ENCODE assay signal across 19 cellular contexts in genomic region chr9:132876849-132877248, GRCh38. TPM values are rescaled to one million over a fixed set of nuclear protein-coding genes. Genes with fewer than 3 reads are reported as not detected.
DNase-seq lines count a peak whose midpoint lies in the region; ATAC-seq and TF ChIP-seq lines count a peak whose summit lies in the region.
"Had no signal": no experiment of that assay in that cellular context is flagged by ENCODE, and none has a peak within 500 bp of the region (broad histone marks: within the 10 kb centered on the region; RNA-seq: fewer than 3 reads in every experiment).

No MANE protein-coding gene starts in this region.

- intact Hi-C loops in CD4-positive, alpha-beta memory T cell (cut with micrococcal nuclease) = no loop called here
- intact Hi-C loops in activated T-helper 2 cell treated with anti-CD3 and anti-CD28 coated beads, Interferon-gamma antibody, Interleukin-2, Interleukin-4, amounts not matched to agents 10 μg/mL and 5 μg/mL and 100 μg/mL, durations not matched to agents 14 hours and 24 hours and 36 hours (cut with micrococcal nuclease) = loop anchor here (5.0 kb wide), 1 partner anchor 800 kb away; the partner anchor contains the start of gene MED27
- intact Hi-C loops in naive thymus-derived CD4-positive, alpha-beta T cell (cut with micrococcal nuclease) = no loop called here

- peaks cover 12% of the 10 kb centered on the region for H3K4me1 ChIP-seq in CD4-positive, alpha-beta memory T cell (ENCODE audit: insufficient read depth, low read length)
- peaks cover 20% of the 10 kb centered on the region for H3K4me1 ChIP-seq in DND-41 (ENCODE audit: insufficient read depth, low read length)
- H3K4me1 ChIP-seq in naive thymus-derived CD4-positive, alpha-beta T cell (ENCODE audit: control insufficient read depth in 2 of 2, insufficient read depth in 2 of 2, low read length in 2 of 2) = peaks cover 0 to 6% of the 10 kb centered on the region in 2 donors

- H3K4me2 ChIP-seq in DND-41 (ENCODE audit: insufficient read depth, low read length) = peak overlapping the region; percentile 78

- H3K4me1 Mint-ChIP-seq in CD4-positive, alpha-beta memory T cell = peaks cover 8 to 17% (median 12%) of the 10 kb centered on the region in 4 donors
- peaks cover 19% of the 10 kb centered on the region for H3K4me1 Mint-ChIP-seq in activated T-helper 2 cell treated with anti-CD3 and anti-CD28 coated beads, Interferon-gamma antibody, Interleukin-2, Interleukin-4, amounts not matched to agents 10 μg/mL and 5 μg/mL and 100 μg/mL, durations not matched to agents 14 hours and 24 hours and 36 hours (ENCODE audit: low read depth)
- H3K4me1 Mint-ChIP-seq in naive thymus-derived CD4-positive, alpha-beta T cell = peaks cover 5 to 24% (median 7%) of the 10 kb centered on the region in 7 donors

- H3K36me3 Mint-ChIP-seq in CD4-positive, alpha-beta memory T cell = peaks cover 0 to 3% of the 10 kb centered on the region in 2 donors
- no peaks in the 10 kb centered on the region for H3K36me3 Mint-ChIP-seq in activated T-helper 2 cell treated with anti-CD3 and anti-CD28 coated beads, Interferon-gamma antibody, Interleukin-2, Interleukin-4, amounts not matched to agents 10 μg/mL and 5 μg/mL and 100 μg/mL, durations not matched to agents 14 hours and 24 hours and 36 hours (ENCODE audit: low read depth)
- no peaks in the 10 kb centered on the region for H3K36me3 Mint-ChIP-seq in naive thymus-derived CD4-positive, alpha-beta T cell

- H3K27ac Mint-ChIP-seq in CD4-positive, alpha-beta memory T cell = peak overlapping the region in 5 of 7 donors; percentile 25 to 86 (median 42)
- no peak overlapping the region for H3K27ac Mint-ChIP-seq in activated T-helper 2 cell treated with anti-CD3 and anti-CD28 coated beads, Interferon-gamma antibody, Interleukin-2, Interleukin-4, amounts not matched to agents 10 μg/mL and 5 μg/mL and 100 μg/mL, durations not matched to agents 14 hours and 24 hours and 36 hours
- peak overlapping the region in 1 of 9 donors; percentile 59 for H3K27ac Mint-ChIP-seq in naive thymus-derived CD4-positive, alpha-beta T cell

- CTCF ChIA-PET in CD4-positive, alpha-beta memory T cell (lab: Charles Lee; ENCODE audit: partially characterized antibody) = interaction anchor here (1.0 to 1.3 kb wide), 4 partner anchors 25 to 67 kb away, joined by 3 to 4 read pairs (median 4); partner anchors contain the start of gene TSC1
- CTCF ChIA-PET in naive thymus-derived CD4-positive, alpha-beta T cell (lab: Charles Lee) = interaction anchor here (1.1 kb wide), 1 partner anchor 146 kb away, joined by 3 read pairs; no protein-coding TSS in a partner anchor

- no peaks in the 10 kb centered on the region for H3K9me3 ChIP-seq in CD4-positive, alpha-beta memory T cell (ENCODE audit: control insufficient read depth in 1 of 2, low read length in 2 of 2)
- no peaks in the 10 kb centered on the region for H3K9me3 ChIP-seq in DND-41 (ENCODE audit: insufficient read depth, low read length, severe bottlenecking)
- H3K9me3 ChIP-seq in naive thymus-derived CD4-positive, alpha-beta T cell (ENCODE audit: control insufficient read depth in 2 of 3, low read length in 3 of 3) = no peaks in the 10 kb centered on the region
- H3K9me3 ChIP-seq: gastrocnemius medialis, lower lobe of right lung, neutrophil, tibial artery had no signal

- ATAC-seq in DND-41 (ENCODE audit: insufficient read depth, low read depth) = no peak
- ATAC-seq in naive thymus-derived CD4-positive, alpha-beta T cell = no peak
- ATAC-seq in HG03457 (IDR thresholded peaks at IDR 0.05; ENCODE audit: unreplicated experiment) = no peak
- ATAC-seq: gastrocnemius medialis, lower lobe of right lung, sciatic nerve had no signal

- no peaks in the 10 kb centered on the region for H3K79me2 ChIP-seq in DND-41 (ENCODE audit: insufficient read depth, low read length)

- no peak overlapping the region for H3K4me3 ChIP-seq in CD4-positive, alpha-beta memory T cell (ENCODE audit: low read length in 2 of 2)
- H3K4me3 ChIP-seq in DND-41 (ENCODE audit: low read depth in 1 of 2, low read length in 2 of 2) = no peak overlapping the region
- no peak overlapping the region for H3K4me3 ChIP-seq in naive thymus-derived CD4-positive, alpha-beta T cell (ENCODE audit: low read length)
- H3K4me3 ChIP-seq in coronary artery = no peak overlapping the region

- no peak overlapping the region for H3K9ac ChIP-seq in DND-41 (ENCODE audit: low read depth, low read length)
- H3K9ac ChIP-seq: KMS-11 had no signal

- no peak overlapping the region for H3K27ac ChIP-seq in CD4-positive, alpha-beta memory T cell (ENCODE audit: low read depth, low read length)
- H3K27ac ChIP-seq in DND-41 (ENCODE audit: low read length) = no peak overlapping the region
- H3K27ac ChIP-seq in naive thymus-derived CD4-positive, alpha-beta T cell (ENCODE audit: low read depth, low read length) = no peak overlapping the region
- H3K27ac ChIP-seq in coronary artery = no peak overlapping the region
- H3K27ac ChIP-seq: gastrocnemius medialis, KMS-11, lower lobe of right lung, neutrophil had no signal

- TF ChIP-seq CTCF in DND-41 (IDR thresholded peaks at IDR 0.05; ENCODE audit: borderline replicate concordance, extremely low read depth, low read length, poor library complexity, severe bottlenecking) (no peak), coronary artery (IDR thresholded peaks at IDR 0.05) (no peak)

- peaks cover 0 to 1% of the 10 kb centered on the region in 2 donors for H3K27me3 Mint-ChIP-seq in CD4-positive, alpha-beta memory T cell
- H3K27me3 Mint-ChIP-seq in activated T-helper 2 cell treated with anti-CD3 and anti-CD28 coated beads, Interferon-gamma antibody, Interleukin-2, Interleukin-4, amounts not matched to agents 10 μg/mL and 5 μg/mL and 100 μg/mL, durations not matched to agents 14 hours and 24 hours and 36 hours (ENCODE audit: low read depth) = peaks cover 4% of the 10 kb centered on the region
- peaks cover 0 to 12% (median 0%) of the 10 kb centered on the region in 5 donors for H3K27me3 Mint-ChIP-seq in naive thymus-derived CD4-positive, alpha-beta T cell

- no peaks in the 10 kb centered on the region for H3K36me3 ChIP-seq in CD4-positive, alpha-beta memory T cell (ENCODE audit: insufficient read depth, low read length)
- H3K36me3 ChIP-seq in DND-41 (ENCODE audit: insufficient read depth, low read length) = no peaks in the 10 kb centered on the region; the same call in 1 of the 2 replicates
- no peaks in the 10 kb centered on the region for H3K36me3 ChIP-seq in naive thymus-derived CD4-positive, alpha-beta T cell (ENCODE audit: control insufficient read depth in 2 of 3, insufficient read depth in 3 of 3, low read length in 3 of 3)
- H3K36me3 ChIP-seq: gastrocnemius medialis, lower lobe of right lung, neutrophil, tibial artery had no signal

- H2AFZ ChIP-seq in DND-41 (ENCODE audit: low read depth, low read length) = no peak overlapping the region

- no peaks in the 10 kb centered on the region for H3K9me3 Mint-ChIP-seq in CD4-positive, alpha-beta memory T cell
- no peaks in the 10 kb centered on the region for H3K9me3 Mint-ChIP-seq in activated T-helper 2 cell treated with anti-CD3 and anti-CD28 coated beads, Interferon-gamma antibody, Interleukin-2, Interleukin-4, amounts not matched to agents 10 μg/mL and 5 μg/mL and 100 μg/mL, durations not matched to agents 14 hours and 24 hours and 36 hours
- H3K9me3 Mint-ChIP-seq in naive thymus-derived CD4-positive, alpha-beta T cell = no peaks in the 10 kb centered on the region

- H3K27me3 ChIP-seq in CD4-positive, alpha-beta memory T cell (ENCODE audit: insufficient read depth, low read length) = no peaks in the 10 kb centered on the region
- H3K27me3 ChIP-seq in DND-41 (ENCODE audit: insufficient read depth, low read length, poor library complexity) = no peaks in the 10 kb centered on the region
- H3K27me3 ChIP-seq in naive thymus-derived CD4-positive, alpha-beta T cell (ENCODE audit: control insufficient read depth in 2 of 2, insufficient read depth in 2 of 2, low read length in 2 of 2) = no peaks in the 10 kb centered on the region
- H3K27me3 ChIP-seq: tibial artery had no signal

- POLR2A ChIA-PET in CD4-positive, alpha-beta memory T cell (lab: Charles Lee; ENCODE audit: partially characterized antibody) = interaction anchor here (2.7 kb wide), 1 partner anchor 68 kb away, joined by 22 read pairs; the partner anchor contains the start of gene TSC1
- POLR2A ChIA-PET in naive thymus-derived CD4-positive, alpha-beta T cell (lab: Charles Lee) = interaction anchor here (1.5 to 2.5 kb wide), 2 partner anchors 28 to 207 kb away, joined by 3 to 9 read pairs; partner anchors contain the start of genes DDX31 and GTF3C4

- DNase-seq in CD4-positive, alpha-beta memory T cell = no peak
- no peak for DNase-seq in DND-41
- no peak for DNase-seq in activated T-helper 2 cell treated with anti-CD3 and anti-CD28 coated beads, Interferon-gamma antibody, Interleukin-2, Interleukin-4, amounts not matched to agents 10 μg/mL and 5 μg/mL and 100 μg/mL, durations not matched to agents 14 hours and 24 hours and 36 hours (ENCODE audit: low spot score)
- no peak for DNase-seq in naive thymus-derived CD4-positive, alpha-beta T cell
- no peak for DNase-seq in midbrain (lab: John Stamatoyannopoulos, UW)
- no peak for DNase-seq in coronary artery (ENCODE audit: low spot score)
- DNase-seq: C1 segment of cervical spinal cord; DMS79 treated with DMSO at 0.1 percent for 48 hours; gastrocnemius medialis; lower lobe of right lung; Right ventricle myocardium superior; stimulated activated CD4-positive, alpha-beta T cell treated with anti-CD3 and anti-CD28 coated beads, Interleukin-1b, Interleukin-23, amount 100 ng/mL, for 48 hours; T1000; tibial artery had no signal

- H3K4me3 Mint-ChIP-seq in CD4-positive, alpha-beta memory T cell = peak overlapping the region; percentile 70 to 81 (median 76)
- H3K4me3 Mint-ChIP-seq in activated T-helper 2 cell treated with anti-CD3 and anti-CD28 coated beads, Interferon-gamma antibody, Interleukin-2, Interleukin-4, amounts not matched to agents 10 μg/mL and 5 μg/mL and 100 μg/mL, durations not matched to agents 14 hours and 24 hours and 36 hours (ENCODE audit: low read depth) = peak overlapping the region; percentile 76
- H3K4me3 Mint-ChIP-seq in naive thymus-derived CD4-positive, alpha-beta T cell = peak overlapping the region; percentile 57 to 82 (median 78)

- H4K20me1 ChIP-seq in DND-41 (ENCODE audit: insufficient read depth, low read length) = no peaks in the 10 kb centered on the region

RNA-seq across cellular contexts. Expression of gene AK8, which starts 1.2 kb away (rescaled TPM):
- under 1 TPM in 1 of 2 experiments, not detected in 1; 0.28 TPM for total RNA-seq in CD4-positive, alpha-beta memory T cell
- polyA plus RNA-seq in CD4-positive, alpha-beta memory T cell = not detected
- not detected in 2 replicates for total RNA-seq in activated T-helper 2 cell treated with anti-CD3 and anti-CD28 coated beads, Interferon-gamma antibody, Interleukin-2, Interleukin-4, amounts not matched to agents 10 μg/mL and 5 μg/mL and 100 μg/mL, durations not matched to agents 14 hours and 24 hours and 36 hours
- under 1 TPM in 2 of 5 experiments, not detected in 3; 0.10 to 0.20 TPM for total RNA-seq in naive thymus-derived CD4-positive, alpha-beta T cell
- under 1 TPM in 1 of 2 donors, not detected in 1; 0.12 TPM for polyA plus RNA-seq in naive thymus-derived CD4-positive, alpha-beta T cell
- total RNA-seq: endothelial cell of umbilical vein, gastrocnemius medialis had no signal

RNA-seq across cellular contexts. Expression of gene SPACA9, which starts 1.8 kb away (rescaled TPM):
- 1 to 10 TPM; 1.5 to 1.8 TPM for total RNA-seq in CD4-positive, alpha-beta memory T cell
- polyA plus RNA-seq in CD4-positive, alpha-beta memory T cell = 1 to 10 TPM; 1.9 to 2.2 TPM
- 1.1 and 1.3 TPM in 2 replicates for total RNA-seq in activated T-helper 2 cell treated with anti-CD3 and anti-CD28 coated beads, Interferon-gamma antibody, Interleukin-2, Interleukin-4, amounts not matched to agents 10 μg/mL and 5 μg/mL and 100 μg/mL, durations not matched to agents 14 hours and 24 hours and 36 hours
- 1 to 10 TPM in 4 of 5 experiments, under 1 TPM in 1; 0.61 to 2.5 (median 1.1) TPM for total RNA-seq in naive thymus-derived CD4-positive, alpha-beta T cell
- 1 to 10 TPM; 2.2 to 3.1 TPM for polyA plus RNA-seq in naive thymus-derived CD4-positive, alpha-beta T cell
